ENCODE assay signal across 9 cellular contexts in the genomic region with DNA sequence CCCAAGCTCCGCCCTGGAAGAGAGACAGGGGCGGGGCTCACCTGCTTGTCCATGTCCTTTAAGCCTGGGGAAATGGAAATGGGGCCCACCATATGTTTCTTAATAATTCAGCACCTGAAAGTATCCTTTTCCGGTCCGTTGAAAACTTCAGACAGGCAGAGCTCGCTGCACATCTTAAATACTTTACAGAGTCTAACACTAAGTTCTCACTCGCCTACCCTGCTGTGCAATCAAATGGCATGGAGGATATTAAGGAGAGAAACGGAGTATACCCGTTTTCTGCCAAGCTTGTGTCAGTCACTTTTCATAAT. TPM values are rescaled to one million over a fixed set of nuclear protein-coding genes. Genes with fewer than 3 reads are reported as not detected.
DNase-seq lines count a peak whose midpoint lies in the region; FAIRE-seq and TF ChIP-seq lines count a peak whose summit lies in the region.
"Had no signal": no experiment of that assay in that cellular context is flagged by ENCODE, and none has a peak within 500 bp of the region (broad histone marks: within the 10 kb centered on the region; RNA-seq: fewer than 3 reads in every experiment).

No MANE protein-coding gene starts in this region.

- H3K9me3 ChIP-seq in keratinocyte (ENCODE audit: control insufficient read depth, low read depth, low read length) = no peaks in the 10 kb centered on the region
- no peaks in the 10 kb centered on the region for H3K9me3 ChIP-seq in suprapubic skin

- TF ChIP-seq EP300 in suprapubic skin (IDR thresholded peaks at IDR 0.05) = no peak

- FAIRE-seq in keratinocyte (lab: Jason Lieb, UNC) (no peak), H54 (lab: Jason Lieb, UNC) (no peak)
- FAIRE-seq: D721Med had no signal

- H3K4me3 Mint-ChIP-seq in activated CD4-positive, alpha-beta T cell treated with anti-CD3 and anti-CD28 coated beads, Interleukin-2, amount 10 ng/mL, durations not matched to agents 24 days and 14 days = peak overlapping the region; percentile 97
- peak overlapping the region; percentile 97 for H3K4me3 Mint-ChIP-seq in activated naive CD8-positive, alpha-beta T cell

- H2AFZ ChIP-seq in keratinocyte (ENCODE audit: control insufficient read depth, low read length) = peak overlapping the region; percentile 49

- dilution Hi-C loops in keratinocyte (cut with MboI; ENCODE audit: extremely low pct_ligation_motif_present, low sequenced_read_pairs) = no loop called here

- peaks cover 11 to 12% of the 10 kb centered on the region in 2 experiments for H3K36me3 ChIP-seq in keratinocyte (ENCODE audit: control insufficient read depth in 2 of 2, extremely low read depth in 1 of 2, insufficient read depth in 2 of 2, low read length in 2 of 2)
- H3K36me3 ChIP-seq in suprapubic skin = peaks cover 16% of the 10 kb centered on the region

- peaks cover 2% of the 10 kb centered on the region for H3K9me1 ChIP-seq in keratinocyte (ENCODE audit: control insufficient read depth, extremely low read depth, insufficient read depth, low read length)

- intact Hi-C loops in activated CD4-positive, alpha-beta T cell treated with anti-CD3 and anti-CD28 coated beads, Interleukin-2, amount 10 ng/mL, durations not matched to agents 24 days and 14 days (cut with micrococcal nuclease) = loop anchor here (1.0 to 5.0 kb wide), 6 partner anchors 38 to 310 kb away; partner anchors contain the start of genes BTF3L4, GPX7, ORC1 and PRPF38A

- H3K27ac ChIP-seq in keratinocyte (ENCODE audit: control insufficient read depth, insufficient read depth, low read length) (peak overlapping the region; percentile 10), suprapubic skin (peak overlapping the region; percentile 92)

- 12% methylated on average over 8 of the region's 8 CpGs for WGBS in suprapubic skin

- no peaks in the 10 kb centered on the region for H3K27me3 Mint-ChIP-seq in activated CD4-positive, alpha-beta T cell treated with anti-CD3 and anti-CD28 coated beads, Interleukin-2, amount 10 ng/mL, durations not matched to agents 24 days and 14 days
- H3K27me3 Mint-ChIP-seq in activated naive CD8-positive, alpha-beta T cell = no peaks in the 10 kb centered on the region

- H3K4me2 ChIP-seq in keratinocyte (ENCODE audit: control insufficient read depth, extremely low read depth, insufficient read depth, low read depth, low read length) = peak overlapping the region; percentile 74

- no peaks in the 10 kb centered on the region for H3K27me3 ChIP-seq in keratinocyte (ENCODE audit: control insufficient read depth, extremely low read depth, insufficient read depth, low read length)
- no peaks in the 10 kb centered on the region for H3K27me3 ChIP-seq in suprapubic skin

- H3K79me2 ChIP-seq in keratinocyte (ENCODE audit: control insufficient read depth, insufficient read depth, low read length) = peaks cover 20% of the 10 kb centered on the region

- H3K4me1 Mint-ChIP-seq in activated CD4-positive, alpha-beta T cell treated with anti-CD3 and anti-CD28 coated beads, Interleukin-2, amount 10 ng/mL, durations not matched to agents 24 days and 14 days = peaks cover 39% of the 10 kb centered on the region
- H3K4me1 Mint-ChIP-seq in activated naive CD8-positive, alpha-beta T cell (ENCODE audit: low read depth) = peaks cover 51% of the 10 kb centered on the region

- peak overlapping the region; percentile 17 to 57 (median 41) for H3K4me3 ChIP-seq in keratinocyte (ENCODE audit: control insufficient read depth in 2 of 3, extremely low read depth in 1 of 3, insufficient read depth in 2 of 3, low read depth in 1 of 3, low read length in 3 of 3)
- peak overlapping the region; percentile 82 for H3K4me3 ChIP-seq in suprapubic skin

- H3K9ac ChIP-seq in keratinocyte (ENCODE audit: control insufficient read depth, extremely low read depth, insufficient read depth, low read length) = peak overlapping the region; percentile 13

- TF ChIP-seq CTCF in keratinocyte (optimal IDR thresholded peaks at IDR 0.05 in 1 of 3, IDR thresholded peaks at IDR 0.05 in 1 of 3, conservative IDR thresholded peaks at IDR 0.05 in 1 of 3; ENCODE audit: extremely low read depth in 1 of 3, insufficient read depth in 2 of 3, low read length in 3 of 3) (no peak), suprapubic skin (IDR thresholded peaks at IDR 0.05) (no peak)

- H3K27ac Mint-ChIP-seq in activated CD4-positive, alpha-beta T cell treated with anti-CD3 and anti-CD28 coated beads, Interleukin-2, amount 10 ng/mL, durations not matched to agents 24 days and 14 days = peak overlapping the region; percentile 82
- peak overlapping the region; percentile 70 for H3K27ac Mint-ChIP-seq in activated naive CD8-positive, alpha-beta T cell

- DNase-seq in activated CD4-positive, alpha-beta T cell treated with anti-CD3 and anti-CD28 coated beads, Interleukin-2, amount 10 ng/mL, durations not matched to agents 24 days and 14 days = no peak
- no peak for DNase-seq in activated CD4-positive, alpha-beta T cell treated with anti-CD3 and anti-CD28 coated beads for 1 hour
- DNase-seq in keratinocyte (ENCODE audit: low read depth, low spot score) (no peak), suprapubic skin (ENCODE audit: low spot score in 2 of 2) (no peak), NCI-H2196 treated with DMSO at 0.1 percent for 48 hours (lab: John Stamatoyannopoulos, UW; ENCODE audit: unreplicated experiment) (no peak), H54 (ENCODE audit: insufficient read length, low spot score) (no peak), cerebellum (ENCODE audit: low spot score) (no peak)

- no peaks in the 10 kb centered on the region for H4K20me1 ChIP-seq in keratinocyte (ENCODE audit: control insufficient read depth, extremely low read depth, insufficient read depth, low read length)

- TF ChIP-seq POLR2A in suprapubic skin (IDR thresholded peaks at IDR 0.05) = no peak
- TF ChIP-seq POLR2A in H54 (IDR thresholded peaks at IDR 0.05; ENCODE audit: low read depth, low read length) = no peak

- no peaks in the 10 kb centered on the region for H3K9me3 Mint-ChIP-seq in activated CD4-positive, alpha-beta T cell treated with anti-CD3 and anti-CD28 coated beads, Interleukin-2, amount 10 ng/mL, durations not matched to agents 24 days and 14 days
- H3K9me3 Mint-ChIP-seq in activated naive CD8-positive, alpha-beta T cell (ENCODE audit: low read depth) = no peaks in the 10 kb centered on the region

- H3K4me1 ChIP-seq in keratinocyte (ENCODE audit: control insufficient read depth, extremely low read depth, insufficient read depth, low read length) = peaks cover 29% of the 10 kb centered on the region
- peaks cover 28% of the 10 kb centered on the region for H3K4me1 ChIP-seq in suprapubic skin

- peaks cover 32% of the 10 kb centered on the region for H3K36me3 Mint-ChIP-seq in activated CD4-positive, alpha-beta T cell treated with anti-CD3 and anti-CD28 coated beads, Interleukin-2, amount 10 ng/mL, durations not matched to agents 24 days and 14 days (ENCODE audit: low read depth)
- peaks cover 2% of the 10 kb centered on the region for H3K36me3 Mint-ChIP-seq in activated naive CD8-positive, alpha-beta T cell

RNA-seq across cellular contexts. Expression of gene CC2D1B, which starts 0.5 kb away (rescaled TPM):
- total RNA-seq in activated CD4-positive, alpha-beta T cell treated with anti-CD3 and anti-CD28 coated beads, Interleukin-2, amount 10 ng/mL, durations not matched to agents 24 days and 14 days = 34.8 and 36.7 TPM in 2 replicates
- polyA plus RNA-seq in keratinocyte = 12.5 to 14.4 TPM (median 13.6 TPM) in 3 replicates
- polyA plus RNA-seq in keratinocyte (2011; ENCODE audit: low read depth) = 6.5 TPM
- 10.8 and 11.2 TPM in 2 replicates for polyA plus RNA-seq in keratinocyte (2011; cell fraction: cytosol; rRNA removed)
- 24.2 and 30.2 TPM in 2 replicates for polyA plus RNA-seq in keratinocyte (2011; cell fraction: nucleus; rRNA removed)
- polyA plus RNA-seq in keratinocyte (2012; ENCODE audit: low replicate concordance) = 9.5 and 19.0 TPM in 2 replicates
- 13.1 to 32.5 TPM (median 13.9 TPM) in 3 replicates for polyA minus RNA-seq in keratinocyte
- 23.6 TPM for polyA minus RNA-seq in keratinocyte (2011; cell fraction: cytosol; rRNA and poly(A)+ RNA removed)
- polyA minus RNA-seq in keratinocyte (2011; cell fraction: nucleus; rRNA and poly(A)+ RNA removed) = 10.7 and 12.7 TPM in 2 replicates
- 10 to 100 TPM; 23.0 to 30.4 (median 24.6) TPM for total RNA-seq in suprapubic skin
- 11.8 TPM for total RNA-seq in cerebellum

RNA-seq across cellular contexts. Expression of gene ORC1, which starts 37.8 kb away (rescaled TPM):
- 43.5 and 44.2 TPM in 2 replicates for total RNA-seq in activated CD4-positive, alpha-beta T cell treated with anti-CD3 and anti-CD28 coated beads, Interleukin-2, amount 10 ng/mL, durations not matched to agents 24 days and 14 days
- polyA plus RNA-seq in keratinocyte = 1.1 to 6.5 TPM (median 5.8 TPM) in 3 replicates
- polyA plus RNA-seq in keratinocyte (2011; ENCODE audit: low read depth) = not detected
- 1.2 and 1.8 TPM in 2 replicates for polyA plus RNA-seq in keratinocyte (2011; cell fraction: cytosol; rRNA removed)
- polyA plus RNA-seq in keratinocyte (2011; cell fraction: nucleus; rRNA removed) = 1.5 and 1.8 TPM in 2 replicates
- polyA plus RNA-seq in keratinocyte (2012; ENCODE audit: low replicate concordance) = 0.20 and 4.2 TPM in 2 replicates
- 1.4 to 6.3 TPM (median 5.5 TPM) in 3 replicates for polyA minus RNA-seq in keratinocyte
- polyA minus RNA-seq in keratinocyte (2011; cell fraction: cytosol; rRNA and poly(A)+ RNA removed) = 1.2 TPM
- polyA minus RNA-seq in keratinocyte (2011; cell fraction: nucleus; rRNA and poly(A)+ RNA removed) = 0.63 and 1.5 TPM in 2 replicates
- 1 to 10 TPM; 1.4 to 2.9 (median 1.9) TPM for total RNA-seq in suprapubic skin
- total RNA-seq in cerebellum = 3.1 TPM

RNA-seq across cellular contexts. Expression of gene PRPF38A, which starts 37.9 kb away (rescaled TPM):
- 106 and 108 TPM in 2 replicates for total RNA-seq in activated CD4-positive, alpha-beta T cell treated with anti-CD3 and anti-CD28 coated beads, Interleukin-2, amount 10 ng/mL, durations not matched to agents 24 days and 14 days
- 13.5 to 29.5 TPM (median 21.6 TPM) in 3 replicates for polyA plus RNA-seq in keratinocyte
- polyA plus RNA-seq in keratinocyte (2011; ENCODE audit: low read depth) = 10.2 TPM
- 12.1 and 18.1 TPM in 2 replicates for polyA plus RNA-seq in keratinocyte (2011; cell fraction: cytosol; rRNA removed)
- polyA plus RNA-seq in keratinocyte (2011; cell fraction: nucleus; rRNA removed) = 26.0 and 28.3 TPM in 2 replicates
- 18.7 and 22.6 TPM in 2 replicates for polyA plus RNA-seq in keratinocyte (2012; ENCODE audit: low replicate concordance)
- 8.6 to 17.9 TPM (median 14.7 TPM) in 3 replicates for polyA minus RNA-seq in keratinocyte
- 3.5 TPM for polyA minus RNA-seq in keratinocyte (2011; cell fraction: cytosol; rRNA and poly(A)+ RNA removed)
- polyA minus RNA-seq in keratinocyte (2011; cell fraction: nucleus; rRNA and poly(A)+ RNA removed) = 6.2 and 16.1 TPM in 2 replicates
- total RNA-seq in suprapubic skin (10 to 100 TPM; 10.6 to 20.4 (median 14.3) TPM), cerebellum (24.8 TPM)

Comparison
In these comparisons a context has a peak if more than half of its experiments do, and no peak if none do; other contexts are left out.
1. RNA of gene ORC1, which starts 37.8 kb away (total RNA-seq): 43.5 to 44.2 TPM in activated CD4-positive, alpha-beta T cell treated with anti-CD3 and anti-CD28 coated beads, Interleukin-2, amount 10 ng/mL, durations not matched to agents 24 days and 14 days; 3.1 TPM in cerebellum (single experiment) and 1.4 to 2.9 TPM in suprapubic skin; every median in the first group is over 10 times any median in the second.